In the genomic region with DNA sequence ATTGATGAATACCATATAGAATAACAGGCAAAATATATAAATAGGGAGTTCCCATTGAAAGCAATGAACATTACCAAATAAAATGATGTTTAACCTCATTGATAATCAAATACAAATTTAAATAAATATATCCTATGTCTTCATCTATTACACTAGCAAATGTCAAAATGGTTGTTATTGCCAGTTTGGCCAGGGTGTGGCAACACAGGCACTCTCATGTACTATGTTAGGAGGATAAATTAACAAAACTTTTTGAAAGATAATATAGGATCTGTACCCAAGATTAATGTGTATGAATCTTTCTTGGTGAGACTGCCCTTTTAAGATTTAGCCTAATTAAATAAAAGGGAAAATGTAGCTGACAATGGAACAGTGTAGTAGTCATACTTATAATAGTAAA, we compare ENCODE assay signal across 1 cellular context.
TF ChIP-seq lines count a peak whose summit lies in the region.

No MANE protein-coding gene starts in this region.

TF ChIP-seq in HCT116, 20 proteins besides CTCF, POLR2A, EP300 and RAD21 (continued from another document):
- TF ChIP-seq, protein P1, sequence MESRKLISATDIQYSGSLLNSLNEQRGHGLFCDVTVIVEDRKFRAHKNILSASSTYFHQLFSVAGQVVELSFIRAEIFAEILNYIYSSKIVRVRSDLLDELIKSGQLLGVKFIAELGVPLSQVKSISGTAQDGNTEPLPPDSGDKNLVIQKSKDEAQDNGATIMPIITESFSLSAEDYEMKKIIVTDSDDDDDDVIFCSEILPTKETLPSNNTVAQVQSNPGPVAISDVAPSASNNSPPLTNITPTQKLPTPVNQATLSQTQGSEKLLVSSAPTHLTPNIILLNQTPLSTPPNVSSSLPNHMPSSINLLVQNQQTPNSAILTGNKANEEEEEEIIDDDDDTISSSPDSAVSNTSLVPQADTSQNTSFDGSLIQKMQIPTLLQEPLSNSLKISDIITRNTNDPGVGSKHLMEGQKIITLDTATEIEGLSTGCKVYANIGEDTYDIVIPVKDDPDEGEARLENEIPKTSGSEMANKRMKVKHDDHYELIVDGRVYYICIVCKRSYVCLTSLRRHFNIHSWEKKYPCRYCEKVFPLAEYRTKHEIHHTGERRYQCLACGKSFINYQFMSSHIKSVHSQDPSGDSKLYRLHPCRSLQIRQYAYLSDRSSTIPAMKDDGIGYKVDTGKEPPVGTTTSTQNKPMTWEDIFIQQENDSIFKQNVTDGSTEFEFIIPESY (IDR thresholded peaks at IDR 0.05; ENCODE audit: extremely low read depth, insufficient replicate concordance, low read length): no peak
- TF ChIP-seq EZH2 (IDR thresholded peaks at IDR 0.05): no peak
- TF ChIP-seq SRF (IDR thresholded peaks at IDR 0.05; ENCODE audit: low read depth): no peak
- no peak for TF ChIP-seq ELF1 (IDR thresholded peaks at IDR 0.05; ENCODE audit: borderline replicate concordance, low read depth)
- no peak for TF ChIP-seq EGR1 (IDR thresholded peaks at IDR 0.05; ENCODE audit: low read depth)
- TF ChIP-seq ZNF274 (IDR thresholded peaks at IDR 0.05; ENCODE audit: low read depth, low read length): no peak
- TF ChIP-seq, protein P2, sequence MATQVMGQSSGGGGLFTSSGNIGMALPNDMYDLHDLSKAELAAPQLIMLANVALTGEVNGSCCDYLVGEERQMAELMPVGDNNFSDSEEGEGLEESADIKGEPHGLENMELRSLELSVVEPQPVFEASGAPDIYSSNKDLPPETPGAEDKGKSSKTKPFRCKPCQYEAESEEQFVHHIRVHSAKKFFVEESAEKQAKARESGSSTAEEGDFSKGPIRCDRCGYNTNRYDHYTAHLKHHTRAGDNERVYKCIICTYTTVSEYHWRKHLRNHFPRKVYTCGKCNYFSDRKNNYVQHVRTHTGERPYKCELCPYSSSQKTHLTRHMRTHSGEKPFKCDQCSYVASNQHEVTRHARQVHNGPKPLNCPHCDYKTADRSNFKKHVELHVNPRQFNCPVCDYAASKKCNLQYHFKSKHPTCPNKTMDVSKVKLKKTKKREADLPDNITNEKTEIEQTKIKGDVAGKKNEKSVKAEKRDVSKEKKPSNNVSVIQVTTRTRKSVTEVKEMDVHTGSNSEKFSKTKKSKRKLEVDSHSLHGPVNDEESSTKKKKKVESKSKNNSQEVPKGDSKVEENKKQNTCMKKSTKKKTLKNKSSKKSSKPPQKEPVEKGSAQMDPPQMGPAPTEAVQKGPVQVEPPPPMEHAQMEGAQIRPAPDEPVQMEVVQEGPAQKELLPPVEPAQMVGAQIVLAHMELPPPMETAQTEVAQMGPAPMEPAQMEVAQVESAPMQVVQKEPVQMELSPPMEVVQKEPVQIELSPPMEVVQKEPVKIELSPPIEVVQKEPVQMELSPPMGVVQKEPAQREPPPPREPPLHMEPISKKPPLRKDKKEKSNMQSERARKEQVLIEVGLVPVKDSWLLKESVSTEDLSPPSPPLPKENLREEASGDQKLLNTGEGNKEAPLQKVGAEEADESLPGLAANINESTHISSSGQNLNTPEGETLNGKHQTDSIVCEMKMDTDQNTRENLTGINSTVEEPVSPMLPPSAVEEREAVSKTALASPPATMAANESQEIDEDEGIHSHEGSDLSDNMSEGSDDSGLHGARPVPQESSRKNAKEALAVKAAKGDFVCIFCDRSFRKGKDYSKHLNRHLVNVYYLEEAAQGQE (IDR thresholded peaks at IDR 0.05; ENCODE audit: low read depth): no peak
- no peak for TF ChIP-seq ZFX (IDR thresholded peaks at IDR 0.05)
- TF ChIP-seq, protein P3, sequence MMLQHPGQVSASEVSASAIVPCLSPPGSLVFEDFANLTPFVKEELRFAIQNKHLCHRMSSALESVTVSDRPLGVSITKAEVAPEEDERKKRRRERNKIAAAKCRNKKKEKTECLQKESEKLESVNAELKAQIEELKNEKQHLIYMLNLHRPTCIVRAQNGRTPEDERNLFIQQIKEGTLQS (IDR thresholded peaks at IDR 0.05): no peak
- TF ChIP-seq, protein P4, sequence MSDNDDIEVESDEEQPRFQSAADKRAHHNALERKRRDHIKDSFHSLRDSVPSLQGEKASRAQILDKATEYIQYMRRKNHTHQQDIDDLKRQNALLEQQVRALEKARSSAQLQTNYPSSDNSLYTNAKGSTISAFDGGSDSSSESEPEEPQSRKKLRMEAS (IDR thresholded peaks at IDR 0.05): no peak
- TF ChIP-seq SP1 (IDR thresholded peaks at IDR 0.05; ENCODE audit: low read depth): no peak
